ENCODE assay signal across 8 cellular contexts in genomic region chr10:103759100-103759781, GRCh38.
DNase-seq lines count a peak whose midpoint lies in the region; ATAC-seq and TF ChIP-seq lines count a peak whose summit lies in the region.

No MANE protein-coding gene starts in this region.

- peaks cover 17% of the 10 kb centered on the region for H3K79me2 ChIP-seq in SK-N-SH (ENCODE audit: insufficient read depth)

- no peak overlapping the region for H2AFZ ChIP-seq in SK-N-SH (ENCODE audit: low read depth)

- DNase-seq in GDM1 (lab: John Stamatoyannopoulos, UW) (peak; percentile 83), SK-N-SH (peak; percentile 42), coronary artery (ENCODE audit: low spot score) (no peak), COLO668 (lab: John Stamatoyannopoulos, UW; ENCODE audit: unreplicated experiment) (no peak), NCI-H748 treated with DMSO at 0.1 percent for 48 hours (lab: John Stamatoyannopoulos, UW) (no peak)

- TF ChIP-seq EP300 in SK-N-SH (IDR thresholded peaks at IDR 0.05; ENCODE audit: borderline replicate concordance in 1 of 2, low read depth in 1 of 2, low read length in 1 of 2), result no peak

- WGBS in SK-N-SH (ENCODE audit: low lambda C conversion rate), result 46% methylated on average over 10 of the region's 10 CpGs
- 77% methylated on average over 6 of the region's 10 CpGs for WGBS in mesodermal cell (ENCODE audit: insufficient coverage in 2 of 2), 2 experiments
- WGBS in urinary bladder, result 20% methylated on average over 10 of the region's 10 CpGs

- H3K9me3 ChIP-seq in SK-N-SH (no peaks in the 10 kb centered on the region), mesodermal cell (ENCODE audit: control insufficient read depth, low read length) (no peaks in the 10 kb centered on the region)

- H3K4me1 ChIP-seq in SK-N-SH (ENCODE audit: control insufficient read depth in 1 of 2, insufficient read depth in 2 of 2, low read depth in 1 of 2, low read length in 1 of 2) (peaks cover 38 to 55% of the 10 kb centered on the region in 2 experiments; a peak in 3 of 4 replicates), mesodermal cell (ENCODE audit: control insufficient read depth, insufficient read depth, low read length, poor library complexity, severe bottlenecking) (peaks cover 59% of the 10 kb centered on the region), urinary bladder (ENCODE audit: insufficient read depth) (no peaks in the 10 kb centered on the region)

- no peaks in the 10 kb centered on the region for H3K27me3 ChIP-seq in SK-N-SH (ENCODE audit: insufficient read depth)

- CTCF ChIA-PET in SK-N-SH (lab: Yijun Ruan, JAX), result interaction anchor here (1.0 to 1.4 kb wide), 4 partner anchors 11 to 95 kb away, joined by 3 to 5 read pairs (median 3); no protein-coding TSS in a partner anchor

- H3K36me3 ChIP-seq in SK-N-SH (replicated peaks in 1 of 2; ENCODE audit: control insufficient read depth in 1 of 2, insufficient read depth in 2 of 2, low read length in 1 of 2) (no peaks in the 10 kb centered on the region), mesodermal cell (ENCODE audit: control insufficient read depth, insufficient read depth, low read length) (peaks cover 34% of the 10 kb centered on the region), urinary bladder (ENCODE audit: insufficient read depth) (no peaks in the 10 kb centered on the region)

- no peak overlapping the region for H3K4me3 ChIP-seq in SK-N-SH (ENCODE audit: low read depth in 2 of 2, low read length in 1 of 2)
- H3K4me3 ChIP-seq in coronary artery, result peak overlapping the region; percentile 33
- no peak overlapping the region for H3K4me3 ChIP-seq in mesodermal cell (ENCODE audit: extremely low read depth, insufficient read depth, low read length, poor library complexity, severe bottlenecking)
- H3K4me3 ChIP-seq in urinary bladder (ENCODE audit: low read depth, low read length), result no peak overlapping the region

- TF ChIP-seq RAD21 in SK-N-SH (IDR thresholded peaks at IDR 0.05; ENCODE audit: low read length), result no peak

- peak overlapping the region; percentile 36 for H3K4me2 ChIP-seq in SK-N-SH

- peak; percentile 37 for ATAC-seq in HG03095 (IDR thresholded peaks at IDR 0.05; ENCODE audit: unreplicated experiment)

- H3K27ac ChIP-seq in SK-N-SH (ENCODE audit: low read depth in 2 of 2, low read length in 1 of 2), result peak overlapping the region; percentile 31 to 66
- H3K27ac ChIP-seq in coronary artery, result peak overlapping the region; percentile 85 to 94
- peak overlapping the region; percentile 86 for H3K27ac ChIP-seq in mesodermal cell (ENCODE audit: low read depth, low read length, severe bottlenecking)
- H3K27ac ChIP-seq in urinary bladder (ENCODE audit: low read depth), result peak overlapping the region; percentile 51

- TF ChIP-seq CTCF in SK-N-SH (IDR thresholded peaks at IDR 0.05) (no peak), coronary artery (IDR thresholded peaks at IDR 0.05) (no peak)

- H3K9ac ChIP-seq in SK-N-SH, result no peak overlapping the region

- no peaks in the 10 kb centered on the region for H3K9me2 ChIP-seq in SK-N-SH

- peaks cover 16% of the 10 kb centered on the region for H3F3A ChIP-seq in SK-N-SH (replicated peaks; ENCODE audit: insufficient read depth)

- H4K20me1 ChIP-seq in SK-N-SH (ENCODE audit: insufficient read depth), result no peaks in the 10 kb centered on the region

- POLR2A ChIA-PET in SK-N-SH (lab: Yijun Ruan, JAX), result no interaction called here

TF ChIP-seq in SK-N-SH, 30 proteins besides CTCF, POLR2A, EP300 and RAD21 (continues in another document):
- TF ChIP-seq RXRA (IDR thresholded peaks at IDR 0.05; ENCODE audit: borderline replicate concordance, low read depth) (peak; percentile 30; the same call in 1 of the 2 replicates), MAX (IDR thresholded peaks at IDR 0.05; ENCODE audit: low read depth) (0 out of 2 replicates have a peak, but pooled peaks have one; percentile 38), IRF3 (IDR thresholded peaks at IDR 0.05; ENCODE audit: low read depth, low read length) (no peak), MXI1 (IDR thresholded peaks at IDR 0.05; ENCODE audit: low read depth, low read length) (no peak), ELF1 (IDR thresholded peaks at IDR 0.05) (no peak), CHD2 (IDR thresholded peaks at IDR 0.05; ENCODE audit: low read length, partially characterized antibody) (no peak), FOXJ3 (CRISPR knock-in tag; IDR thresholded peaks at IDR 0.05) (no peak), TCF12 (IDR thresholded peaks at IDR 0.05) (peak; percentile 36; the same call in 1 of the 2 replicates), RCOR1 (IDR thresholded peaks at IDR 0.05; ENCODE audit: low read length) (no peak), FOSL2 (IDR thresholded peaks at IDR 0.05; ENCODE audit: borderline replicate concordance, low read depth) (no peak), POLR2AphosphoS5 (IDR thresholded peaks at IDR 0.05; ENCODE audit: low read depth, low read length) (no peak), NRF1 (IDR thresholded peaks at IDR 0.05; ENCODE audit: low read depth, low read length) (no peak), SMC3 (IDR thresholded peaks at IDR 0.05; ENCODE audit: low read depth, low read length) (no peak), USF2 (IDR thresholded peaks at IDR 0.05; ENCODE audit: borderline replicate concordance, low read depth, low read length) (no peak), ZBTB33 (IDR thresholded peaks at IDR 0.05; ENCODE audit: borderline replicate concordance, low read depth) (no peak), TEAD4 (IDR thresholded peaks at IDR 0.05; ENCODE audit: borderline replicate concordance, insufficient read depth) (no peak), GATA2 (CRISPR knock-in tag; IDR thresholded peaks at IDR 0.05) (no peak), EZH2phosphoT487 (IDR thresholded peaks at IDR 0.05; ENCODE audit: borderline replicate concordance, low read depth) (no peak), SIN3A (IDR thresholded peaks at IDR 0.05; ENCODE audit: borderline replicate concordance, low read depth, low read length) (no peak), NFIC (IDR thresholded peaks at IDR 0.05; ENCODE audit: borderline replicate concordance) (0 out of 2 replicates have a peak, but pooled peaks have one; percentile 8), PBX3 (IDR thresholded peaks at IDR 0.05) (no peak), JUND (IDR thresholded peaks at IDR 0.05) (no peak)

Comparison
In these comparisons a context has a peak if more than half of its experiments do, and no peak if none do; other contexts are left out.
1. DNase-seq: peak in GDM1 (single experiment) and SK-N-SH (single experiment); none in coronary artery (single experiment), COLO668 (single experiment) and NCI-H748 treated with DMSO at 0.1 percent for 48 hours (single experiment).
2. Peak in every context shown above with its lines, with median percentiles within 50 percentile points of each other: H3K27ac ChIP-seq.